ENCODE assay signal across 8 cellular contexts in the genomic region with DNA sequence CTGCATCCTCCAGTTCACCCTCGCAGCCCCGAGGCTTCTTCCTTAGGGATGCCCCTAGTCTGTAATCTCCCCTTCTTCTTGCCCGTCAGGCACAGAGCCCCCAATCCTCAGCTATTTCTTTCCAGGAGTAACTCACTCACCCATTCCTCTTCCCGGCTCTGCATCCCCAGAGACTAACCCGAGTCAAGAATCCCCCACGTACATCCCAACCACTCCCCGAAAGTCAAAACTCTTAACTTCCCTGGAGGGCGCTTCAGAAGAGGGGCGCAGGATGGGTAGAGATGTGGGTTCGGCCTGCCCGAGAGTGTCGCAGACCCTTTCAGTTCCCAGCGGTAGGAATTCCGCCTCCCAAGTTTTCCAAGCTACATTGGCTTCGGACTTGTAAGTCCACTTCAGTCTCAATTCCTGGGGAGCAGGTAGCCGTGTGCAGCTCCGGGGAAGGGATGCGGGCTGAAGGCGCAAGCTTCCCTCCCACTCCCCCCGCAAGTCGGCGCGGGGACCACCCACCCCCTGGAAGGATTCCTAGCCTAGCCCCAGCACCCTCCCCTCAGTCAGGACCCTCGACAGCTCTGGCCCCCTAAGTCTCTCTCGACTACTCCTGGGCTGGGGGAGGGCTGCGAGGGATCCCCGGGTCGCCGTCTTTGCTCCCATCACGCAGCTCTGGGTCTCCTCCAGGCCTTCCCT. TPM values are rescaled to one million over a fixed set of nuclear protein-coding genes. Genes with fewer than 3 reads are reported as not detected.
A peak's percentile ranks its signal among the peaks of the same experiment; 100 is the strongest.
DNase-seq lines count a peak whose midpoint lies in the region; ATAC-seq, FAIRE-seq and TF ChIP-seq lines count a peak whose summit lies in the region.

No MANE protein-coding gene starts in this region.

- H3K4me3 ChIP-seq in AG04449 (ENCODE audit: low read depth, low read length) (peak overlapping the region; percentile 89), HL-60 (replicated peaks; ENCODE audit: insufficient read depth, low read length) (peak overlapping the region; percentile 51), body of pancreas (peak overlapping the region in 1 of 2 donors; percentile 25)

- FAIRE-seq in urothelium cell line (lab: Jason Lieb, UNC), result no peak

- peaks cover 56% of the 10 kb centered on the region for H3K27me3 ChIP-seq in HL-60 (ENCODE audit: insufficient read depth, poor library complexity, severe bottlenecking)
- H3K27me3 ChIP-seq in body of pancreas, result peaks cover 0 to 7% of the 10 kb centered on the region in 2 donors

- no peak for TF ChIP-seq POLR2A in body of pancreas (IDR thresholded peaks at IDR 0.05)

- ATAC-seq in body of pancreas (peak; percentile 10), left lobe of liver (peak; percentile 4), HG02938 (IDR thresholded peaks at IDR 0.05; ENCODE audit: unreplicated experiment) (no peak), GM21717 (IDR thresholded peaks at IDR 0.05; ENCODE audit: unreplicated experiment) (no peak)

- H3K9me3 ChIP-seq in body of pancreas, result no peaks in the 10 kb centered on the region

- POLR2A ChIA-PET in AG04449 (lab: Yijun Ruan, JAX), result interaction anchor here (0.8 to 3.6 kb wide), 13 partner anchors 17 to 1635 kb away, joined by 3 to 35 read pairs (median 4); a partner anchor contains a TSS

- H3K27ac ChIP-seq in HL-60 (replicated peaks) (no peak overlapping the region), body of pancreas (no peak overlapping the region)

- TF ChIP-seq CTCF in AG04449 (IDR thresholded peaks at IDR 0.05; ENCODE audit: insufficient read depth, low read length, missing control alignments), result no peak
- no peak for TF ChIP-seq CTCF in HL-60 (IDR thresholded peaks at IDR 0.05; ENCODE audit: insufficient read depth, low read length)
- peak in 1 of 7 experiments; percentile 2 for TF ChIP-seq CTCF in body of pancreas (IDR thresholded peaks at IDR 0.05)

- 1 to 3% methylated on average over 18 to 30 of the region's 30 CpGs for WGBS in body of pancreas, 2 donors

- no peaks in the 10 kb centered on the region for H3K36me3 ChIP-seq in body of pancreas (replicated peaks in 1 of 2; ENCODE audit: insufficient read depth in 1 of 2, low read depth in 2 of 2)

- CTCF ChIA-PET in AG04449 (lab: Yijun Ruan, JAX), result interaction anchor here (0.6 to 9.1 kb wide), 39 partner anchors 10 to 1649 kb away, joined by 3 to 132 read pairs (median 3); a partner anchor contains a TSS

- H3K4me1 ChIP-seq in body of pancreas, result peaks cover 31% of the 10 kb centered on the region

- intact Hi-C loops in body of pancreas (cut with DNase I), result loop anchor here (10.0 kb wide), 1 partner anchor 1625 kb away; no protein-coding TSS in a partner anchor

- DNase-seq in AG04449 (ENCODE audit: low read depth, low spot score) (no peak), HL-60 (ENCODE audit: low read depth in 1 of 2, low spot score in 1 of 2) (no peak), body of pancreas (peak in 1 of 4 donors; percentile 9), left lobe of liver (ENCODE audit: low spot score) (no peak), urothelium cell line (ENCODE audit: low spot score) (peak; percentile 36), COR-L47 (lab: John Stamatoyannopoulos, UW) (no peak)

RNA-seq across cellular contexts. Expression of a gene that starts 0.9 kb away (rescaled TPM):
- not detected for total RNA-seq in body of pancreas
- total RNA-seq in left lobe of liver, result 0.05 TPM

Comparison
In these comparisons a context has a peak if more than half of its experiments do, and no peak if none do; other contexts are left out.
1. ATAC-seq: peak in body of pancreas (single experiment) and left lobe of liver (single experiment); none in HG02938 (single experiment) and GM21717 (single experiment).